In genomic region chr10:73950155-73950554, GRCh38 we compare ENCODE assay signal across 19 cellular contexts. TPM values are rescaled to one million over a fixed set of nuclear protein-coding genes. Genes with fewer than 3 reads are reported as not detected.
"Had no signal": no experiment of that assay in that cellular context is flagged by ENCODE, and none has a peak within 500 bp of the region (broad histone marks: within the 10 kb centered on the region; RNA-seq: fewer than 3 reads in every experiment).

No MANE protein-coding gene starts in this region.

- H3K4me1 ChIP-seq: gastroesophageal sphincter, stomach, testis had no signal

- ATAC-seq: activated CD8-positive, alpha-beta T cell treated with anti-CD3 and anti-CD28 coated beads, Interleukin-2, amount 10 ng/mL, durations not matched to agents 7 days and 5 days; gastroesophageal sphincter; left lung; T-cell had no signal

- H3K27ac Mint-ChIP-seq: activated CD4-positive, alpha-beta T cell treated with anti-CD3 and anti-CD28 coated beads, Interleukin-2, amount 10 ng/mL, durations not matched to agents 24 days and 14 days; activated CD8-positive, alpha-beta T cell treated with anti-CD3 and anti-CD28 coated beads, Interleukin-2, amount 10 ng/mL, durations not matched to agents 7 days and 5 days; activated naive CD8-positive, alpha-beta T cell treated with anti-CD3 and anti-CD28 coated beads, Interleukin-2, amount 10 ng/mL, durations not matched to agents 7 days and 5 days; activated T-cell treated with anti-CD3 and anti-CD28 coated beads, Interleukin-2, amount 50 U/mL, for 24 hours; activated T-helper 2 cell treated with anti-CD3 and anti-CD28 coated beads, Interferon-gamma antibody, Interleukin-2, Interleukin-4, amounts not matched to agents 10 μg/mL and 5 μg/mL and 100 μg/mL, durations not matched to agents 14 hours and 24 hours and 36 hours; T-cell had no signal

- H3K9me3 ChIP-seq: gastroesophageal sphincter, heart right ventricle, left lung, neutrophil, stomach, testis, upper lobe of left lung had no signal

- H3K36me3 ChIP-seq: gastroesophageal sphincter, heart right ventricle, left lung, neutrophil, stomach, upper lobe of left lung had no signal

- H3K36me3 Mint-ChIP-seq: activated naive CD8-positive, alpha-beta T cell treated with anti-CD3 and anti-CD28 coated beads, Interleukin-2, amount 10 ng/mL, durations not matched to agents 7 days and 5 days; T-cell had no signal

- H3K4me3 ChIP-seq: gastroesophageal sphincter, heart right ventricle, left lung, stomach, testis, upper lobe of left lung had no signal

- DNase-seq: activated CD4-positive, alpha-beta T cell treated with anti-CD3 and anti-CD28 coated beads, Interleukin-2, amount 10 ng/mL, durations not matched to agents 24 days and 14 days; activated CD8-positive, alpha-beta T cell treated with anti-CD3 and anti-CD28 coated beads, Interleukin-2, amount 10 ng/mL, durations not matched to agents 7 days and 5 days; activated naive CD4-positive, alpha-beta T cell treated with Interleukin-2 at 50 U/mL for 16 hours; activated naive CD8-positive, alpha-beta T cell treated with anti-CD3 and anti-CD28 coated beads, Interleukin-2, amount 10 ng/mL, durations not matched to agents 7 days and 5 days; activated T-cell treated with anti-CD3 and anti-CD28 coated beads, Interleukin-2, amount 50 U/mL, for 24 hours; cortex of kidney; erythroblast; heart right ventricle; left lung; retina; stimulated activated CD4-positive, alpha-beta T cell treated with anti-CD3 and anti-CD28 coated beads, Interleukin-2, amount 100 ng/mL, for 48 hours; stomach; T-cell; testis; upper lobe of left lung had no signal

- H3K9me3 Mint-ChIP-seq: activated CD4-positive, alpha-beta T cell treated with anti-CD3 and anti-CD28 coated beads, Interleukin-2, amount 10 ng/mL, durations not matched to agents 24 days and 14 days; activated naive CD8-positive, alpha-beta T cell treated with anti-CD3 and anti-CD28 coated beads, Interleukin-2, amount 10 ng/mL, durations not matched to agents 7 days and 5 days; activated T-cell treated with anti-CD3 and anti-CD28 coated beads, Interleukin-2, amount 50 U/mL, for 24 hours; activated T-helper 2 cell treated with anti-CD3 and anti-CD28 coated beads, Interferon-gamma antibody, Interleukin-2, Interleukin-4, amounts not matched to agents 10 μg/mL and 5 μg/mL and 100 μg/mL, durations not matched to agents 14 hours and 24 hours and 36 hours; T-cell had no signal

- H3K27me3 Mint-ChIP-seq: activated T-cell treated with anti-CD3 and anti-CD28 coated beads, Interleukin-2, amount 50 U/mL, for 24 hours; T-cell had no signal

- H3K4me3 Mint-ChIP-seq: activated CD4-positive, alpha-beta T cell treated with anti-CD3 and anti-CD28 coated beads, Interleukin-2, amount 10 ng/mL, durations not matched to agents 24 days and 14 days; activated CD8-positive, alpha-beta T cell treated with anti-CD3 and anti-CD28 coated beads, Interleukin-2, amount 10 ng/mL, durations not matched to agents 7 days and 5 days; activated naive CD8-positive, alpha-beta T cell treated with anti-CD3 and anti-CD28 coated beads, Interleukin-2, amount 10 ng/mL, durations not matched to agents 7 days and 5 days; activated T-cell treated with anti-CD3 and anti-CD28 coated beads, Interleukin-2, amount 50 U/mL, for 24 hours; T-cell had no signal

- H3K27ac ChIP-seq: gastroesophageal sphincter, left lung, neutrophil, stomach, testis, upper lobe of left lung had no signal

- H3K27me3 ChIP-seq: gastroesophageal sphincter, heart right ventricle, left lung, neutrophil, stomach, testis, upper lobe of left lung had no signal

RNA-seq across cellular contexts. Expression of gene PLAU, which starts 39.2 kb away (rescaled TPM):
- total RNA-seq: SK-MEL-5 had no signal
